ENCODE assay signal across 11 cellular contexts in the genomic region with DNA sequence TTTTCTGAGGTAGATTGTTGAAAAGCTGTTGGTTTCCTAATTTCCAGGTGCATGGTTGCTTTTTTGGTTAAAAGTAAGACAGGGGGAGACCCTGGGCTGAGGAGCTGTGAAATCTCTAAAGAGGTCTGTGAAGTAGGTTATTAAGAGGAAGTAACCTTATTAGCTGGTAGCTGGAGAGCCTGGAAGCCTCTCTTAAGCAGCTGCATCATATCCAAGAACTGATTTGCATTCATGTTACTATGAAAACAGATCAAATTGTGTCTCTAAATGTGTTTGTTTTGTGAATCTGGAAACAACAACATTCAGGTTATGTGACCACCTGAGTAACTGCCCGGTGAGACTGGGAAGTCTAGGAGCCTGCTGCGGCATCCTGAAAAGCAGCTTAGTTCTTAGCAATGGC. TPM values are rescaled to one million over a fixed set of nuclear protein-coding genes. Genes with fewer than 3 reads are reported as not detected.
DNase-seq lines count a peak whose midpoint lies in the region; ATAC-seq and TF ChIP-seq lines count a peak whose summit lies in the region.
"Had no signal": no experiment of that assay in that cellular context is flagged by ENCODE, and none has a peak within 500 bp of the region (broad histone marks: within the 10 kb centered on the region; RNA-seq: fewer than 3 reads in every experiment).

No MANE protein-coding gene starts in this region.

- DNase-seq in CD1c-positive myeloid dendritic cell (ENCODE audit: extremely low spot score) (peak; percentile 61), SK-N-DZ (ENCODE audit: low spot score) (peak; percentile 72), foreskin keratinocyte (no peak), middle frontal gyrus (ENCODE audit: extremely low spot score, low spot score) (no peak), NCI-H2196 (lab: John Stamatoyannopoulos, UW; ENCODE audit: unreplicated experiment) (no peak)
- no peak for DNase-seq in activated CD4-positive, alpha-beta T cell treated with anti-CD3 and anti-CD28 coated beads, Interleukin-2, amount 50 U/mL, for 4 hours
- DNase-seq: CD4-positive, alpha-beta T cell; dorsolateral prefrontal cortex had no signal

- peaks cover 34% of the 10 kb centered on the region for H3K4me1 ChIP-seq in foreskin keratinocyte

- TF ChIP-seq CTCF in foreskin keratinocyte (conservative IDR thresholded peaks at IDR 0.05) = no peak

- no peak overlapping the region for H3K27ac ChIP-seq in foreskin keratinocyte
- H3K27ac ChIP-seq: VCaP had no signal

- ATAC-seq in GM19372 (IDR thresholded peaks at IDR 0.05; ENCODE audit: low read depth, unreplicated experiment) (peak; percentile 75), HG03066 (IDR thresholded peaks at IDR 0.05; ENCODE audit: low read depth, unreplicated experiment) (peak; percentile 84), foreskin keratinocyte (no peak)

- no peaks in the 10 kb centered on the region for H3K27me3 ChIP-seq in foreskin keratinocyte
- H3K27me3 ChIP-seq: dorsolateral prefrontal cortex had no signal

RNA-seq across cellular contexts. Expression of a gene that starts 54.1 kb away (rescaled TPM):
- 11.7 and 13.3 TPM in 2 replicates for polyA plus RNA-seq in SK-N-DZ (2014; cell fraction: cytosol; rRNA removed)
- polyA plus RNA-seq in SK-N-DZ (2014; cell fraction: nucleus; rRNA removed) = 6.6 and 7.0 TPM in 2 replicates
- 25.9 and 26.9 TPM in 2 replicates for total RNA-seq in foreskin keratinocyte
- polyA plus RNA-seq in foreskin keratinocyte = 18.2 and 18.8 TPM in 2 replicates

Comparison
In these comparisons a context has a peak if more than half of its experiments do, and no peak if none do; other contexts are left out.
1. DNase-seq: peak in CD1c-positive myeloid dendritic cell (single experiment) and SK-N-DZ (single experiment); none in activated CD4-positive, alpha-beta T cell treated with anti-CD3 and anti-CD28 coated beads, Interleukin-2, amount 50 U/mL, for 4 hours (0 of 2), foreskin keratinocyte (0 of 2), middle frontal gyrus (single experiment) and NCI-H2196 (single experiment).